Comparison of ENCODE assay signal across 10 cellular contexts in the genomic region with DNA sequence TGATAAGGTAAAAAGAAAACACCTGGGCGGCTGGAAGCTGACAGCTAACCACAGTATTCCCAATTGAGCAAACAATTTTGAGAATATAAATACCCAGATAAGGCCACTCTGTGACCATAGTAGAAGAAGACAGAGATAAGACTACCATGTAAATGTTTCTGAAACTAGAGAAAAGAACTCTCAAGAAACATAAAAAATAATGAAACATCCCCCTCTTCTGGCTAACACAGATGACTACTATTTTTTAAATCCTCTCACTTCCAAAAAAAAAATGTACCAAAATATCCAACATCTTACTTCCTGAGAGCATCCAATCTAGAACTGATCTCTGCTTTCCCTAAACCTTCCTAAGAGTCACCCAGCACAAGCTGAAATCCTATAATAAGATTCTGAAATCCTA.
DNase-seq lines count a peak whose midpoint lies in the region; ATAC-seq and TF ChIP-seq lines count a peak whose summit lies in the region.
"Had no signal": no experiment of that assay in that cellular context is flagged by ENCODE, and none has a peak within 500 bp of the region (broad histone marks: within the 10 kb centered on the region; RNA-seq: fewer than 3 reads in every experiment).

No MANE protein-coding gene starts in this region.

- POLR2A ChIA-PET in Caco-2 (lab: Charles Lee), result no interaction called here
- POLR2A ChIA-PET in naive thymus-derived CD8-positive, alpha-beta T cell (lab: Charles Lee), result no interaction called here

- no peaks in the 10 kb centered on the region for H3K9me3 ChIP-seq in Caco-2

- no peaks in the 10 kb centered on the region for H3K27me3 ChIP-seq in Caco-2 (replicated peaks; ENCODE audit: control insufficient read depth, insufficient read depth, low read length)

- H3K4me3 ChIP-seq in Caco-2 (ENCODE audit: low read depth, low read length), result no peak overlapping the region

- no peak overlapping the region for H3K4me3 Mint-ChIP-seq in Caco-2 (ENCODE audit: unreplicated experiment)
- H3K4me3 Mint-ChIP-seq in naive thymus-derived CD8-positive, alpha-beta T cell, result no peak overlapping the region
- H3K4me3 Mint-ChIP-seq: activated CD8-positive, alpha-beta memory T cell treated with anti-CD3 and anti-CD28 coated beads, Interleukin-2, amount 10 ng/mL, durations not matched to agents 7 days and 5 days; memory B cell had no signal

- no peaks in the 10 kb centered on the region for H3K27me3 Mint-ChIP-seq in Caco-2 (ENCODE audit: insufficient read depth, unreplicated experiment)
- H3K27me3 Mint-ChIP-seq in naive thymus-derived CD8-positive, alpha-beta T cell, result peaks cover 0 to 12% (median 2%) of the 10 kb centered on the region in 5 donors

- no peak for TF ChIP-seq CTCF in Caco-2 (IDR thresholded peaks at IDR 0.05; ENCODE audit: insufficient read depth in 1 of 2, low read depth in 1 of 2, low read length in 1 of 2, severe bottlenecking in 1 of 2, unreplicated experiment in 1 of 2)

- H3K9me3 Mint-ChIP-seq in Caco-2 (ENCODE audit: unreplicated experiment), result no peaks in the 10 kb centered on the region
- no peaks in the 10 kb centered on the region for H3K9me3 Mint-ChIP-seq in naive thymus-derived CD8-positive, alpha-beta T cell
- H3K9me3 Mint-ChIP-seq: memory B cell had no signal

- no peak for TF ChIP-seq POLR2A in erythroblast (IDR thresholded peaks at IDR 0.05; ENCODE audit: low read length)

- CTCF ChIA-PET in Caco-2 (lab: Charles Lee), result interaction anchor here (0.6 to 3.5 kb wide), 2 partner anchors 113 to 277 kb away, joined by 4 to 36 read pairs; no protein-coding TSS in a partner anchor

- BruUV-seq in Caco-2 (replicated peaks; lab: Mats Ljungman, UMichigan), result no TSS peak

- no peaks in the 10 kb centered on the region for H3K36me3 ChIP-seq in Caco-2 (ENCODE audit: control insufficient read depth, insufficient read depth, low read length)

- ATAC-seq in HG02938 (IDR thresholded peaks at IDR 0.05; ENCODE audit: unreplicated experiment), result no peak
- ATAC-seq in naive thymus-derived CD8-positive, alpha-beta T cell, result no peak
- ATAC-seq: activated CD8-positive, alpha-beta memory T cell treated with anti-CD3 and anti-CD28 coated beads, Interleukin-2, amount 10 ng/mL, durations not matched to agents 7 days and 5 days had no signal

- H3K4me1 ChIP-seq in Caco-2, result no peaks in the 10 kb centered on the region

- no peaks in the 10 kb centered on the region for H3K4me1 Mint-ChIP-seq in Caco-2 (ENCODE audit: low read depth, unreplicated experiment)
- no peaks in the 10 kb centered on the region for H3K4me1 Mint-ChIP-seq in naive thymus-derived CD8-positive, alpha-beta T cell
- H3K4me1 Mint-ChIP-seq: activated CD8-positive, alpha-beta memory T cell treated with anti-CD3 and anti-CD28 coated beads, Interleukin-2, amount 10 ng/mL, durations not matched to agents 7 days and 5 days; memory B cell had no signal

- no peaks in the 10 kb centered on the region for H3K36me3 Mint-ChIP-seq in Caco-2 (ENCODE audit: insufficient read depth, unreplicated experiment)
- H3K36me3 Mint-ChIP-seq in naive thymus-derived CD8-positive, alpha-beta T cell, result no peaks in the 10 kb centered on the region
- H3K36me3 Mint-ChIP-seq: activated CD8-positive, alpha-beta memory T cell treated with anti-CD3 and anti-CD28 coated beads, Interleukin-2, amount 10 ng/mL, durations not matched to agents 7 days and 5 days; memory B cell had no signal

- DNase-seq in SKM-1 treated with dmso at 0.1 percent for 144 hours (lab: John Stamatoyannopoulos, UW; ENCODE audit: unreplicated experiment) (peak; percentile 12), SKM-1 (lab: John Stamatoyannopoulos, UW; ENCODE audit: unreplicated experiment) (no peak), NCI-H82 (lab: John Stamatoyannopoulos, UW) (peak; percentile 95), erythroblast (lab: John Stamatoyannopoulos, UW) (peak; percentile 4 to 16), stromal cell of bone marrow (ENCODE audit: low read depth) (peak; percentile 7), Caco-2 (no peak)
- no peak for DNase-seq in naive thymus-derived CD8-positive, alpha-beta T cell
- DNase-seq: activated CD8-positive, alpha-beta memory T cell treated with anti-CD3 and anti-CD28 coated beads, Interleukin-2, amount 10 ng/mL, durations not matched to agents 7 days and 5 days had no signal

- H3K27ac Mint-ChIP-seq in Caco-2 (ENCODE audit: unreplicated experiment), result no peak overlapping the region
- H3K27ac Mint-ChIP-seq in naive thymus-derived CD8-positive, alpha-beta T cell, result no peak overlapping the region
- H3K27ac Mint-ChIP-seq: activated CD8-positive, alpha-beta memory T cell treated with anti-CD3 and anti-CD28 coated beads, Interleukin-2, amount 10 ng/mL, durations not matched to agents 7 days and 5 days; memory B cell had no signal

- intact Hi-C loops in Caco-2 (cut with micrococcal nuclease; ENCODE audit: unreplicated experiment), result loop anchor here (1.0 to 2.0 kb wide), 2 partner anchors 112 to 558 kb away; no protein-coding TSS in a partner anchor

Comparison
In these comparisons a context has a peak if more than half of its experiments do, and no peak if none do; other contexts are left out.
1. DNase-seq: peak in SKM-1 treated with dmso at 0.1 percent for 144 hours (single experiment), NCI-H82 (single experiment), erythroblast (2 of 2) and stromal cell of bone marrow (single experiment); none in SKM-1 (single experiment), Caco-2 (0 of 2) and naive thymus-derived CD8-positive, alpha-beta T cell (0 of 10).